ENCODE assay signal across 33 cellular contexts in genomic region chr3:72272356-72272755, GRCh38.
DNase-seq lines count a peak whose midpoint lies in the region; ATAC-seq lines count a peak whose summit lies in the region.
"Had no signal": no experiment of that assay in that cellular context is flagged by ENCODE, and none has a peak within 500 bp of the region (broad histone marks: within the 10 kb centered on the region; RNA-seq: fewer than 3 reads in every experiment).

No MANE protein-coding gene starts in this region.

- no peaks in the 10 kb centered on the region for H3K36me3 Mint-ChIP-seq in activated CD4-positive, alpha-beta T cell treated with anti-CD3 and anti-CD28 coated beads, Interleukin-2, amount 10 ng/mL, durations not matched to agents 24 days and 14 days (ENCODE audit: low read depth)

- H3K27ac Mint-ChIP-seq in activated CD4-positive, alpha-beta T cell treated with anti-CD3 and anti-CD28 coated beads, Interleukin-2, amount 10 ng/mL, durations not matched to agents 24 days and 14 days = no peak overlapping the region
- H3K27ac Mint-ChIP-seq: activated CD8-positive, alpha-beta T cell treated with anti-CD3 and anti-CD28 coated beads, Interleukin-2, amount 10 ng/mL, durations not matched to agents 7 days and 5 days; activated naive CD4-positive, alpha-beta T cell treated with anti-CD3 and anti-CD28 coated beads, Interleukin-2, amount 50 U/mL, for 24 hours; activated T-helper 2 cell treated with anti-CD3 and anti-CD28 coated beads, Interferon-gamma antibody, Interleukin-2, Interleukin-4, amounts not matched to agents 10 μg/mL and 5 μg/mL and 100 μg/mL, durations not matched to agents 14 hours and 24 hours and 36 hours; stimulated activated naive CD8-positive, alpha-beta T cell treated with anti-CD3 and anti-CD28 coated beads, Interleukin-15, amount 100 ng/mL, for 72 hours had no signal

- no peaks in the 10 kb centered on the region for H3K9me3 Mint-ChIP-seq in activated CD4-positive, alpha-beta T cell treated with anti-CD3 and anti-CD28 coated beads, Interleukin-2, amount 10 ng/mL, durations not matched to agents 24 days and 14 days
- H3K9me3 Mint-ChIP-seq: activated naive CD4-positive, alpha-beta T cell treated with anti-CD3 and anti-CD28 coated beads, Interleukin-2, amount 50 U/mL, for 24 hours; activated T-helper 2 cell treated with anti-CD3 and anti-CD28 coated beads, Interferon-gamma antibody, Interleukin-2, Interleukin-4, amounts not matched to agents 10 μg/mL and 5 μg/mL and 100 μg/mL, durations not matched to agents 14 hours and 24 hours and 36 hours; H9 had no signal

- intact Hi-C loops in activated CD4-positive, alpha-beta T cell treated with anti-CD3 and anti-CD28 coated beads, Interleukin-2, amount 10 ng/mL, durations not matched to agents 24 days and 14 days (cut with micrococcal nuclease) = no loop called here

- peak in 8 of 14 donors; percentile 25 to 73 (median 44) for DNase-seq in C1 segment of cervical spinal cord (lab: John Stamatoyannopoulos, UW)
- peak in 30 of 58 donors; percentile 13 to 86 (median 52) for DNase-seq in anterior cingulate cortex (lab: John Stamatoyannopoulos, UW)
- DNase-seq in pons (ENCODE audit: low spot score) = peak; percentile 90
- DNase-seq in EL = no peak
- DNase-seq in activated CD4-positive, alpha-beta T cell treated with anti-CD3 and anti-CD28 coated beads, Interleukin-2, amount 10 ng/mL, durations not matched to agents 24 days and 14 days = no peak
- DNase-seq: activated CD8-positive, alpha-beta T cell treated with anti-CD3 and anti-CD28 coated beads, Interleukin-2, amount 10 ng/mL, durations not matched to agents 7 days and 5 days; AML-193; amniotic stem cell; DMS153; H9; KBM-7; kidney glomerular epithelial cell; mammary epithelial cell; NCI-H1105; NCI-H187 treated with DMSO at 0.1 percent for 48 hours; NCI-H2171; NCI-H510A treated with DMSO at 0.1 percent for 48 hours; NK-92 treated with Interleukin-12 subunit alpha and Interleukin-12 subunit beta, amount 100 ng/mL, for 24 hours; PC-3; right lobe of liver; spleen; stimulated activated CD4-positive, alpha-beta T cell treated with anti-CD3 and anti-CD28 coated beads, Interleukin-2, amount 100 ng/mL, for 24 hours; stimulated activated CD8-positive, alpha-beta memory T cell treated with anti-CD3 and anti-CD28 coated beads, Interleukin-4, amount 100 ng/mL, for 48 hours; stimulated activated naive CD8-positive, alpha-beta T cell treated with anti-CD3 and anti-CD28 coated beads, Interleukin-15, amount 100 ng/mL, for 72 hours; tibial artery had no signal

- peak overlapping the region; percentile 65 for H3K27ac ChIP-seq in layer of hippocampus (ENCODE audit: low read depth, low read length)
- H3K27ac ChIP-seq: cardiac muscle cell, coronary artery, right lobe of liver, tibial artery had no signal

- peaks cover 37% of the 10 kb centered on the region for H3K4me1 Mint-ChIP-seq in activated CD4-positive, alpha-beta T cell treated with anti-CD3 and anti-CD28 coated beads, Interleukin-2, amount 10 ng/mL, durations not matched to agents 24 days and 14 days

- H3K4me3 Mint-ChIP-seq in activated CD4-positive, alpha-beta T cell treated with anti-CD3 and anti-CD28 coated beads, Interleukin-2, amount 10 ng/mL, durations not matched to agents 24 days and 14 days = no peak overlapping the region
- H3K4me3 Mint-ChIP-seq: activated CD8-positive, alpha-beta T cell treated with anti-CD3 and anti-CD28 coated beads, Interleukin-2, amount 10 ng/mL, durations not matched to agents 7 days and 5 days; activated naive CD4-positive, alpha-beta T cell treated with anti-CD3 and anti-CD28 coated beads, Interleukin-2, amount 50 U/mL, for 24 hours; H9; stimulated activated naive CD8-positive, alpha-beta T cell treated with anti-CD3 and anti-CD28 coated beads, Interleukin-15, amount 100 ng/mL, for 72 hours had no signal

- ATAC-seq in HG03378 (IDR thresholded peaks at IDR 0.05; ENCODE audit: unreplicated experiment) (no peak), GM18870 (IDR thresholded peaks at IDR 0.05; ENCODE audit: unreplicated experiment) (no peak)
- ATAC-seq: activated CD8-positive, alpha-beta T cell treated with anti-CD3 and anti-CD28 coated beads, Interleukin-2, amount 10 ng/mL, durations not matched to agents 7 days and 5 days; PC-3; right lobe of liver; SK-N-SH treated with all-trans-retinoic acid at 6 μM for 48 hours; stimulated activated naive CD8-positive, alpha-beta T cell treated with anti-CD3 and anti-CD28 coated beads, Interleukin-15, amount 100 ng/mL, for 72 hours had no signal

- no peaks in the 10 kb centered on the region for H3K27me3 ChIP-seq in layer of hippocampus (ENCODE audit: control insufficient read depth, insufficient read depth, low read length)
- H3K27me3 ChIP-seq: cardiac muscle cell, right lobe of liver, spleen, tibial artery had no signal

- H3K27me3 Mint-ChIP-seq in activated CD4-positive, alpha-beta T cell treated with anti-CD3 and anti-CD28 coated beads, Interleukin-2, amount 10 ng/mL, durations not matched to agents 24 days and 14 days = no peaks in the 10 kb centered on the region
- H3K27me3 Mint-ChIP-seq: activated naive CD4-positive, alpha-beta T cell treated with anti-CD3 and anti-CD28 coated beads, Interleukin-2, amount 50 U/mL, for 24 hours had no signal

Comparison
In these comparisons a context has a peak if more than half of its experiments do, and no peak if none do; other contexts are left out.
1. DNase-seq: peak in C1 segment of cervical spinal cord (8 of 14), anterior cingulate cortex (30 of 58) and pons (single experiment); none in EL (single experiment) and activated CD4-positive, alpha-beta T cell treated with anti-CD3 and anti-CD28 coated beads, Interleukin-2, amount 10 ng/mL, durations not matched to agents 24 days and 14 days (single experiment).